Comparison of ENCODE assay signal across 27 cellular contexts in genomic region chr18:77203071-77203470, GRCh38. TPM values are rescaled to one million over a fixed set of nuclear protein-coding genes. Genes with fewer than 3 reads are reported as not detected.
A peak's percentile ranks its signal among the peaks of the same experiment; 100 is the strongest.
DNase-seq lines count a peak whose midpoint lies in the region; ATAC-seq, FAIRE-seq and TF ChIP-seq lines count a peak whose summit lies in the region.
"Had no signal": no experiment of that assay in that cellular context is flagged by ENCODE, and none has a peak within 500 bp of the region (broad histone marks: within the 10 kb centered on the region; RNA-seq: fewer than 3 reads in every experiment).

No MANE protein-coding gene starts in this region.

- peaks cover 0 to 4% of the 10 kb centered on the region in 2 donors for H3K27me3 Mint-ChIP-seq in CD4-positive, alpha-beta memory T cell

- H3K4me1 ChIP-seq in A549 = peaks cover 12% of the 10 kb centered on the region
- no peaks in the 10 kb centered on the region for H3K4me1 ChIP-seq in HEK293 (ENCODE audit: control insufficient read depth, insufficient read depth, low read length)
- peaks cover 53% of the 10 kb centered on the region for H3K4me1 ChIP-seq in adipocyte (ENCODE audit: control insufficient read depth, insufficient read depth, low read length)
- H3K4me1 ChIP-seq in hepatocyte (ENCODE audit: insufficient read depth) = no peaks in the 10 kb centered on the region
- H3K4me1 ChIP-seq in CD4-positive, alpha-beta memory T cell (ENCODE audit: insufficient read depth, low read length) = peaks cover 13% of the 10 kb centered on the region

- H3K4me2 ChIP-seq in A549 = no peak overlapping the region
- no peak overlapping the region for H3K4me2 ChIP-seq in hepatocyte

- H3K9me3 ChIP-seq in A549 (no peaks in the 10 kb centered on the region), HEK293 (ENCODE audit: control insufficient read depth, insufficient read depth, low read depth, low read length) (no peaks in the 10 kb centered on the region), adipocyte (ENCODE audit: control insufficient read depth, low read length) (peaks cover 10% of the 10 kb centered on the region), hepatocyte (ENCODE audit: low read depth) (no peaks in the 10 kb centered on the region), WERI-Rb-1 (ENCODE audit: severe bottlenecking) (no peaks in the 10 kb centered on the region)
- H3K9me3 ChIP-seq in CD4-positive, alpha-beta memory T cell (ENCODE audit: control insufficient read depth in 1 of 2, low read length in 2 of 2) = no peaks in the 10 kb centered on the region
- H3K9me3 ChIP-seq: body of pancreas, esophagus squamous epithelium, ovary, right atrium auricular region had no signal

- POLR2A ChIA-PET in A549 (lab: Yijun Ruan, JAX) = no interaction called here
- POLR2A ChIA-PET in HEK293 (lab: Yijun Ruan, JAX) = no interaction called here
- POLR2A ChIA-PET in CD4-positive, alpha-beta memory T cell (lab: Charles Lee; ENCODE audit: partially characterized antibody) = no interaction called here

- intact Hi-C loops in CD4-positive, alpha-beta memory T cell (cut with micrococcal nuclease) = loop anchor here (10.0 kb wide), 1 partner anchor 378 kb away; the partner anchor contains the start of gene ZNF236

- FAIRE-seq in A549 (lab: Jason Lieb, UNC) = no peak
- FAIRE-seq: H1 had no signal

- H3K9me3 Mint-ChIP-seq in CD4-positive, alpha-beta memory T cell = no peaks in the 10 kb centered on the region
- H3K9me3 Mint-ChIP-seq: activated naive CD8-positive, alpha-beta T cell treated with anti-CD3 and anti-CD28 coated beads for 36 hours; IgD-negative memory B cell; naive thymus-derived CD8-positive, alpha-beta T cell; T-helper 1 cell treated with Interleukin-12 subunit alpha and Interleukin-12 subunit beta and Interleukin-4 antibody, amounts not matched to agents 30 μg/mL and 1 μg/mL, for 36 hours had no signal

- ATAC-seq in A549 = no peak
- ATAC-seq: body of pancreas; naive thymus-derived CD8-positive, alpha-beta T cell; PC-3 had no signal

- no peak overlapping the region for H3K4me3 ChIP-seq in A549
- no peak overlapping the region for H3K4me3 ChIP-seq in HEK293 (ENCODE audit: low read depth, low read length)
- no peak overlapping the region for H3K4me3 ChIP-seq in adipocyte (ENCODE audit: low read length)
- no peak overlapping the region for H3K4me3 ChIP-seq in hepatocyte
- H3K4me3 ChIP-seq in WERI-Rb-1 (ENCODE audit: low read depth, low read length) = no peak overlapping the region
- no peak overlapping the region for H3K4me3 ChIP-seq in CD4-positive, alpha-beta memory T cell (ENCODE audit: low read length in 2 of 2)
- H3K4me3 ChIP-seq: body of pancreas, esophagus squamous epithelium, ovary, right atrium auricular region had no signal

- no peak for TF ChIP-seq POLR2A in A549 (IDR thresholded peaks at IDR 0.05; ENCODE audit: low read length)

- H3K27ac ChIP-seq in A549 (no peak overlapping the region), HEK293 (ENCODE audit: extremely low read depth, low read depth, low read length) (no peak overlapping the region), hepatocyte (no peak overlapping the region), WERI-Rb-1 (no peak overlapping the region)
- H3K27ac ChIP-seq in CD4-positive, alpha-beta memory T cell (ENCODE audit: low read depth, low read length) = no peak overlapping the region
- H3K27ac ChIP-seq: body of pancreas, esophagus squamous epithelium, ovary, right atrium auricular region had no signal

- H3K27ac Mint-ChIP-seq in CD4-positive, alpha-beta memory T cell = no peak overlapping the region
- H3K27ac Mint-ChIP-seq: activated naive CD8-positive, alpha-beta T cell treated with anti-CD3 and anti-CD28 coated beads for 36 hours; T-helper 1 cell treated with Interleukin-12 subunit alpha and Interleukin-12 subunit beta and Interleukin-4 antibody, amounts not matched to agents 30 μg/mL and 1 μg/mL, for 36 hours had no signal

- no peaks in the 10 kb centered on the region for H3K27me3 ChIP-seq in adipocyte (replicated peaks; ENCODE audit: control insufficient read depth, insufficient read depth, low read length)
- H3K27me3 ChIP-seq in hepatocyte = no peaks in the 10 kb centered on the region
- H3K27me3 ChIP-seq in WERI-Rb-1 (ENCODE audit: insufficient read depth, low read depth, severe bottlenecking) = no peaks in the 10 kb centered on the region
- no peaks in the 10 kb centered on the region for H3K27me3 ChIP-seq in CD4-positive, alpha-beta memory T cell (ENCODE audit: insufficient read depth, low read length)
- H3K27me3 ChIP-seq: body of pancreas, ovary, right atrium auricular region had no signal

- no peak overlapping the region for H2AFZ ChIP-seq in hepatocyte

- CTCF ChIA-PET in A549 (lab: Yijun Ruan, JAX) = interaction anchor here (2.7 kb wide), 1 partner anchor 9 kb away, joined by 16 read pairs; no protein-coding TSS in a partner anchor
- CTCF ChIA-PET in HEK293 (lab: Yijun Ruan, JAX) = interaction anchor here (1.0 kb wide), 1 partner anchor 9 kb away, joined by 3 read pairs; no protein-coding TSS in a partner anchor
- CTCF ChIA-PET in CD4-positive, alpha-beta memory T cell (lab: Charles Lee; ENCODE audit: partially characterized antibody) = interaction anchor here (1.1 to 1.9 kb wide), 2 partner anchors 9 to 200 kb away, joined by 3 to 5 read pairs; no protein-coding TSS in a partner anchor

- no peaks in the 10 kb centered on the region for H3K36me3 Mint-ChIP-seq in CD4-positive, alpha-beta memory T cell
- H3K36me3 Mint-ChIP-seq: IgD-negative memory B cell; naive thymus-derived CD8-positive, alpha-beta T cell had no signal

- no peaks in the 10 kb centered on the region for H3K79me2 ChIP-seq in hepatocyte

- no peaks in the 10 kb centered on the region for H3K36me3 ChIP-seq in HEK293 (ENCODE audit: control insufficient read depth in 2 of 2, insufficient read depth in 1 of 2, low read length in 2 of 2)
- H3K36me3 ChIP-seq in adipocyte (ENCODE audit: control insufficient read depth, insufficient read depth, low read length, severe bottlenecking) = no peaks in the 10 kb centered on the region
- H3K36me3 ChIP-seq in hepatocyte (replicated peaks; ENCODE audit: insufficient read depth, low read depth) = no peaks in the 10 kb centered on the region
- H3K36me3 ChIP-seq in WERI-Rb-1 = no peaks in the 10 kb centered on the region
- no peaks in the 10 kb centered on the region for H3K36me3 ChIP-seq in CD4-positive, alpha-beta memory T cell (ENCODE audit: insufficient read depth, low read length)
- H3K36me3 ChIP-seq: esophagus squamous epithelium, ovary, right atrium auricular region had no signal

- peaks cover 6 to 14% (median 9%) of the 10 kb centered on the region in 4 donors for H3K4me1 Mint-ChIP-seq in CD4-positive, alpha-beta memory T cell

- H3K9ac ChIP-seq in adipocyte (ENCODE audit: low read length) = no peak overlapping the region

- no peaks in the 10 kb centered on the region for H4K20me1 ChIP-seq in hepatocyte (ENCODE audit: insufficient read depth, poor library complexity, severe bottlenecking)

- no peak for TF ChIP-seq RAD21 in A549 (conservative IDR thresholded peaks at IDR 0.05 in 1 of 2, IDR thresholded peaks at IDR 0.05 in 1 of 2)

- no peak for TF ChIP-seq EP300 in A549 (IDR thresholded peaks at IDR 0.05)

- H3K4me3 Mint-ChIP-seq in CD4-positive, alpha-beta memory T cell = no peak overlapping the region
- H3K4me3 Mint-ChIP-seq: activated naive CD8-positive, alpha-beta T cell treated with anti-CD3 and anti-CD28 coated beads for 36 hours; IgD-negative memory B cell; naive thymus-derived CD8-positive, alpha-beta T cell; T-helper 1 cell treated with Interleukin-12 subunit alpha and Interleukin-12 subunit beta and Interleukin-4 antibody, amounts not matched to agents 30 μg/mL and 1 μg/mL, for 36 hours had no signal

- H3K9me2 ChIP-seq in hepatocyte (replicated peaks; ENCODE audit: insufficient read depth) = no peaks in the 10 kb centered on the region

- 63% methylated on average over 8 of the region's 12 CpGs for WGBS in A549 (ENCODE audit: missing lambda C conversion rate)
- 68% methylated on average over 12 of the region's 12 CpGs for WGBS in hepatocyte (ENCODE audit: low lambda C conversion rate, missing lambda C conversion rate)

- DNase-seq in A549 (ENCODE audit: low read depth in 1 of 2, low spot score in 1 of 2) (no peak), adipocyte (ENCODE audit: low read depth) (peak; percentile 42), hepatocyte (ENCODE audit: low spot score) (peak; percentile 43), WERI-Rb-1 (no peak), NCI-H510A (lab: John Stamatoyannopoulos, UW) (no peak), retina (no peak)
- DNase-seq in CD4-positive, alpha-beta memory T cell = no peak
- DNase-seq: activated CD8-positive, alpha-beta memory T cell treated with anti-CD3 and anti-CD28 coated beads, Interleukin-2, amount 50 U/mL, for 48 hours; activated naive CD8-positive, alpha-beta T cell treated with anti-CD3 and anti-CD28 coated beads for 36 hours; body of pancreas; C1 segment of cervical spinal cord; Calu3; effector memory CD4-positive, alpha-beta T cell; esophagus squamous epithelium; naive thymus-derived CD8-positive, alpha-beta T cell; NCI-H1417; NCI-H748 treated with DMSO at 0.1 percent for 48 hours; ovary; PC-3 had no signal

- TF ChIP-seq CTCF in A549 (IDR thresholded peaks at IDR 0.05) (no peak), HEK293 (tag by site-specific recombination; IDR thresholded peaks at IDR 0.05) (no peak), hepatocyte (IDR thresholded peaks at IDR 0.05; ENCODE audit: poor library complexity) (no peak), WERI-Rb-1 (IDR thresholded peaks at IDR 0.05; ENCODE audit: low read depth, low read length) (no peak)

TF ChIP-seq in HEK293, 187 proteins besides CTCF, POLR2A, EP300 and RAD21 (continues in another document):
- TF ChIP-seq KLF16 (tag by site-specific recombination; IDR thresholded peaks at IDR 0.05) = no peak
- TF ChIP-seq ZNF560 (tag by site-specific recombination; IDR thresholded peaks at IDR 0.05; ENCODE audit: borderline replicate concordance) = no peak

RNA-seq across cellular contexts. Expression of gene GALR1, which starts 46.6 kb away (rescaled TPM):
- polyA plus RNA-seq in A549 (2011; rRNA removed) (not detected in 2 replicates), A549 (2017; fragmentation: RNase III; extraction: RNeasy Plus Mini Kit Qiagen cat#74134 plus additional on column Dnase treatment) (not detected in 3 replicates), hepatocyte (not detected in 2 replicates)
- not detected in 2 replicates for polyA plus RNA-seq in A549 (2012; cell fraction: cytosol; rRNA removed)
- not detected in 2 replicates for polyA plus RNA-seq in A549 (2012; cell fraction: nucleus; rRNA removed)
- polyA minus RNA-seq in A549 (2011; rRNA and poly(A)+ RNA removed) = not detected in 2 replicates
- total RNA-seq in hepatocyte = 0.07 and 0.36 TPM in 2 replicates
- total RNA-seq in CD4-positive, alpha-beta memory T cell = not detected
- not detected for polyA plus RNA-seq in CD4-positive, alpha-beta memory T cell
- total RNA-seq: A673; activated naive CD8-positive, alpha-beta T cell treated with anti-CD3 and anti-CD28 coated beads for 36 hours; Calu3; MCF 10A; naive thymus-derived CD8-positive, alpha-beta T cell; PC-3; ureter had no signal
- polyA plus RNA-seq: IgD-negative memory B cell; naive thymus-derived CD8-positive, alpha-beta T cell; ovary had no signal

Comparison
In these comparisons a context has a peak if more than half of its experiments do, and no peak if none do; other contexts are left out.
1. DNase-seq: peak in adipocyte (single experiment) and hepatocyte (single experiment); none in A549 (0 of 2), WERI-Rb-1 (single experiment), NCI-H510A (single experiment), retina (single experiment) and CD4-positive, alpha-beta memory T cell (0 of 5).
2. Of the 5 proteins assayed by ChIP-seq in both HEK293 and A549: peak only in HEK293: none; only in A549: none; in both: REST; in neither: 4.